ENCODE assay signal across 8 cellular contexts in genomic region chr9:100714372-100715099, GRCh38.
DNase-seq lines count a peak whose midpoint lies in the region; ATAC-seq and TF ChIP-seq lines count a peak whose summit lies in the region.

No MANE protein-coding gene starts in this region.

- no peak overlapping the region for H3K27ac ChIP-seq in GM23248
- H3K27ac ChIP-seq in MM.1S (ENCODE audit: low read length) = no peak overlapping the region
- no peak overlapping the region for H3K27ac ChIP-seq in SK-N-MC
- H3K27ac ChIP-seq in colonic mucosa = no peak overlapping the region
- no peak overlapping the region for H3K27ac ChIP-seq in right lobe of liver

- 37 to 41% methylated on average over 11 of the region's 11 CpGs for whole genome bisulfite sequencing in GM23248 (ENCODE audit: low coverage in 1 of 2, low lambda C conversion rate in 2 of 2, missing lambda C conversion rate in 2 of 2), 2 experiments
- 53% methylated on average over 11 of the region's 11 CpGs for WGBS in right lobe of liver (ENCODE audit: insufficient coverage, low coverage, low lambda C conversion rate, missing lambda C conversion rate)

- H3K4me2 ChIP-seq in GM23248 (ENCODE audit: unreplicated experiment) = peak overlapping the region; percentile 51
- no peak overlapping the region for H3K4me2 ChIP-seq in MM.1S (ENCODE audit: low read depth, low read length)

- DNase-seq in DMS 273 (lab: John Stamatoyannopoulos, UW; ENCODE audit: unreplicated experiment) (peak; percentile 85), DMS 273 treated with DMSO at 0.1 percent for 48 hours (lab: John Stamatoyannopoulos, UW) (no peak), GM23248 (peak; percentile 70), MM.1S (peak; percentile 53), SK-N-MC (ENCODE audit: low read depth, low spot score) (peak; percentile 18), colonic mucosa (peak; percentile 66), right lobe of liver (peak; percentile 58 to 76 (median 68))
- peak; percentile 40 to 41 for DNase-seq in stimulated activated naive CD8-positive, alpha-beta T cell treated with anti-CD3 and anti-CD28 coated beads, Interleukin-15, amount 100 ng/mL, for 72 hours

- H3K27ac Mint-ChIP-seq in stimulated activated naive CD8-positive, alpha-beta T cell treated with anti-CD3 and anti-CD28 coated beads, Interleukin-15, amount 100 ng/mL, for 72 hours = no peak overlapping the region

- no peak for TF ChIP-seq POLR2A in right lobe of liver (IDR thresholded peaks at IDR 0.05)

- no peaks in the 10 kb centered on the region for H3K9me3 ChIP-seq in GM23248 (ENCODE audit: low read depth)
- H3K9me3 ChIP-seq in MM.1S (replicated peaks; ENCODE audit: insufficient read depth, low read length) = no peaks in the 10 kb centered on the region
- H3K9me3 ChIP-seq in SK-N-MC (ENCODE audit: low read depth, low read length) = no peaks in the 10 kb centered on the region
- H3K9me3 ChIP-seq in colonic mucosa = no peaks in the 10 kb centered on the region
- H3K9me3 ChIP-seq in right lobe of liver = no peaks in the 10 kb centered on the region

- intact Hi-C loops in colonic mucosa (cut with DNase I) = loop anchor here (2.0 to 10.0 kb wide), 4 partner anchors 400 to 680 kb away; partner anchors contain the start of genes MRPL50 and ZNF189
- intact Hi-C loops in right lobe of liver (cut with DNase I) = no loop called here

- no peaks in the 10 kb centered on the region for H3K79me2 ChIP-seq in GM23248 (ENCODE audit: insufficient read depth)
- H3K79me2 ChIP-seq in MM.1S (ENCODE audit: low read length) = no peaks in the 10 kb centered on the region

- peak; percentile 96 to 98 (median 97) for ATAC-seq in right lobe of liver
- no peak for ATAC-seq in stimulated activated naive CD8-positive, alpha-beta T cell treated with anti-CD3 and anti-CD28 coated beads, Interleukin-15, amount 100 ng/mL, for 72 hours

- no peaks in the 10 kb centered on the region for H4K20me1 ChIP-seq in GM23248 (ENCODE audit: insufficient read depth)
- H4K20me1 ChIP-seq in MM.1S (ENCODE audit: insufficient read depth, low read length) = no peaks in the 10 kb centered on the region

- H3K9me2 ChIP-seq in GM23248 (ENCODE audit: insufficient read depth) = no peaks in the 10 kb centered on the region
- no peaks in the 10 kb centered on the region for H3K9me2 ChIP-seq in MM.1S (replicated peaks; ENCODE audit: insufficient read depth, low read length)

- TF ChIP-seq CTCF in MM.1S (IDR thresholded peaks at IDR 0.05; ENCODE audit: low read length) (peak; percentile 95), colonic mucosa (IDR thresholded peaks at IDR 0.05) (peak; percentile 83), right lobe of liver (IDR thresholded peaks at IDR 0.05) (peak; percentile 87 to 97 (median 96))

- H2AFZ ChIP-seq in GM23248 (peak overlapping the region; percentile 57), MM.1S (ENCODE audit: low read length) (no peak overlapping the region)

- H3K4me3 ChIP-seq in GM23248 = peak overlapping the region; percentile 23
- H3K4me3 ChIP-seq in MM.1S (ENCODE audit: low read length) = no peak overlapping the region
- H3K4me3 ChIP-seq in SK-N-MC = no peak overlapping the region
- no peak overlapping the region for H3K4me3 ChIP-seq in colonic mucosa
- H3K4me3 ChIP-seq in right lobe of liver = no peak overlapping the region

- no peak overlapping the region for H3K4me3 Mint-ChIP-seq in stimulated activated naive CD8-positive, alpha-beta T cell treated with anti-CD3 and anti-CD28 coated beads, Interleukin-15, amount 100 ng/mL, for 72 hours

- H3F3A ChIP-seq in GM23248 (ENCODE audit: insufficient read depth) (no peaks in the 10 kb centered on the region), MM.1S (ENCODE audit: insufficient read depth, low read length) (no peaks in the 10 kb centered on the region)

- in situ Hi-C loops in GM23248 (cut with MboI) = loop anchor here (10.0 kb wide), 1 partner anchor 590 kb away; no protein-coding TSS in a partner anchor

- H3K36me3 ChIP-seq in GM23248 (ENCODE audit: low read depth) = no peaks in the 10 kb centered on the region
- no peaks in the 10 kb centered on the region for H3K36me3 ChIP-seq in MM.1S (replicated peaks; ENCODE audit: insufficient read depth, low read length)
- no peaks in the 10 kb centered on the region for H3K36me3 ChIP-seq in SK-N-MC (ENCODE audit: insufficient read depth, low read length)
- no peaks in the 10 kb centered on the region for H3K36me3 ChIP-seq in colonic mucosa
- no peaks in the 10 kb centered on the region for H3K36me3 ChIP-seq in right lobe of liver

- H3K27me3 ChIP-seq in GM23248 (replicated peaks; ENCODE audit: insufficient read depth) = no peaks in the 10 kb centered on the region
- H3K27me3 ChIP-seq in MM.1S (replicated peaks; ENCODE audit: insufficient read depth, low read length) = no peaks in the 10 kb centered on the region
- no peaks in the 10 kb centered on the region for H3K27me3 ChIP-seq in colonic mucosa
- peaks cover 0 to 6% of the 10 kb centered on the region in 2 donors for H3K27me3 ChIP-seq in right lobe of liver

- H3K4me1 ChIP-seq in GM23248 (ENCODE audit: insufficient read depth) (no peaks in the 10 kb centered on the region), MM.1S (ENCODE audit: low read length) (no peaks in the 10 kb centered on the region), colonic mucosa (no peaks in the 10 kb centered on the region), right lobe of liver (no peaks in the 10 kb centered on the region)

- peaks cover 13% of the 10 kb centered on the region for H3K27me3 Mint-ChIP-seq in stimulated activated naive CD8-positive, alpha-beta T cell treated with anti-CD3 and anti-CD28 coated beads, Interleukin-15, amount 100 ng/mL, for 72 hours

- no peak overlapping the region for H3K9ac ChIP-seq in GM23248
- no peak overlapping the region for H3K9ac ChIP-seq in MM.1S (ENCODE audit: low read length)
- H3K9ac ChIP-seq in SK-N-MC (ENCODE audit: insufficient read length) = no peak overlapping the region
- H3K9ac ChIP-seq in colonic mucosa (ENCODE audit: low read depth in 2 of 2, low read length in 2 of 2) = no peak overlapping the region

- H3K4me1 Mint-ChIP-seq in stimulated activated naive CD8-positive, alpha-beta T cell treated with anti-CD3 and anti-CD28 coated beads, Interleukin-15, amount 100 ng/mL, for 72 hours = no peaks in the 10 kb centered on the region

- H3K9me3 Mint-ChIP-seq in stimulated activated naive CD8-positive, alpha-beta T cell treated with anti-CD3 and anti-CD28 coated beads, Interleukin-15, amount 100 ng/mL, for 72 hours = peaks cover 7 to 16% of the 10 kb centered on the region in 2 donors
